Comparison of ENCODE assay signal across 13 cellular contexts in the genomic region with DNA sequence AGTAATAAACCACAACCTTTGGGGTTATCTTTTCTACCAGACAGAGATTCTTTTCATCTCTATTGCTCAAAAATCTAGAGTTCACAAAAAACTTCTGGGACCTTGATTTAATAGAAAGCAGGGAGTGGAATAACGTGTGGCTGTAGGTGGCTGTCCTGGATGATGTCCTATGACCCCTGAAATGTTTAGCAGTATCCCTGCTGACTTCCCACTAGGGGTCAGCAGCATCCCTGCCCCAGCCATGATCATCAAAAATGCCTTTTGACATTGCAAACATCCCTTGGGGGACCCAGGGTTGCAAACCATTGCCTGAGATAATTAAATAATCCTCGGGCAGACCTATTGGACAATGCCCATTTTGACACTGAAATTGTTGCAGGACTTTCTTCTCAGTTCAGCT.
DNase-seq lines count a peak whose midpoint lies in the region; ATAC-seq, FAIRE-seq and TF ChIP-seq lines count a peak whose summit lies in the region.
"Had no signal": no experiment of that assay in that cellular context is flagged by ENCODE, and none has a peak within 500 bp of the region (broad histone marks: within the 10 kb centered on the region; RNA-seq: fewer than 3 reads in every experiment).

No MANE protein-coding gene starts in this region.

- intact Hi-C loops in OCI-LY7 (cut with micrococcal nuclease; ENCODE audit: unreplicated experiment): loop anchor here (1.0 kb wide), 2 partner anchors 38 to 324 kb away; no protein-coding TSS in a partner anchor

- no peak for ATAC-seq in HG02642 (IDR thresholded peaks at IDR 0.05; ENCODE audit: poor library complexity, unreplicated experiment)
- ATAC-seq: gastroesophageal sphincter had no signal

- POLR2A ChIA-PET in OCI-LY7 (lab: Charles Lee): interaction anchor here (0.6 to 2.5 kb wide), 2 partner anchors 13 to 20 kb away, joined by 3 to 9 read pairs; no protein-coding TSS in a partner anchor

- no peak for DNase-seq in GM19239 (ENCODE audit: insufficient read length, low spot score)
- DNase-seq in OCI-LY7 (ENCODE audit: low spot score): peak; percentile 59
- DNase-seq in germinal center (ENCODE audit: low spot score): peak; percentile 50
- DNase-seq in NCI-H2107 treated with DMSO at 0.1 percent for 48 hours (lab: John Stamatoyannopoulos, UW; ENCODE audit: unreplicated experiment): no peak
- no peak for DNase-seq in cerebellar nuclear complex (lab: John Stamatoyannopoulos, UW)
- no peak for DNase-seq in hippocampal formation (lab: John Stamatoyannopoulos, UW)
- DNase-seq: activated CD4-positive, alpha-beta memory T cell treated with anti-CD3 and anti-CD28 coated beads, Interleukin-2, amount 10 ng/mL, durations not matched to agents 7 days and 5 days; midbrain; NCI-H1092; stomach had no signal

- H2AFZ ChIP-seq in OCI-LY7 (ENCODE audit: low read length): no peak overlapping the region

- no peaks in the 10 kb centered on the region for H3K79me2 ChIP-seq in OCI-LY7 (ENCODE audit: insufficient read depth, low read depth, low read length)

- no peak overlapping the region for H3K4me3 ChIP-seq in OCI-LY7 (ENCODE audit: low read depth, low read length, poor library complexity, severe bottlenecking)
- H3K4me3 ChIP-seq: gastroesophageal sphincter, stomach had no signal

- H3K9me2 ChIP-seq in OCI-LY7 (ENCODE audit: insufficient read depth, low read length): no peaks in the 10 kb centered on the region

- no TSS peak for BruUV-seq in OCI-LY7 (replicated peaks; lab: Mats Ljungman, UMichigan)

- peak; percentile 72 for FAIRE-seq in GM19239 (lab: Jason Lieb, UNC)

- no peaks in the 10 kb centered on the region for H3K9me3 ChIP-seq in OCI-LY7 (ENCODE audit: low read length)

- H3K4me2 ChIP-seq in OCI-LY7 (ENCODE audit: low read length): no peak overlapping the region

- no peaks in the 10 kb centered on the region for H3K4me1 ChIP-seq in OCI-LY7 (ENCODE audit: insufficient read depth, low read length, poor library complexity, severe bottlenecking)
- H3K4me1 ChIP-seq: gastroesophageal sphincter, stomach had no signal

- CTCF ChIA-PET in OCI-LY7 (lab: Charles Lee; ENCODE audit: unreplicated experiment): no interaction called here

- H4K20me1 ChIP-seq in OCI-LY7 (ENCODE audit: insufficient read depth, low read length): no peaks in the 10 kb centered on the region

- H3K27ac ChIP-seq in C4-2B (no peak overlapping the region), OCI-LY7 (ENCODE audit: low read depth, low read length, poor library complexity, severe bottlenecking) (no peak overlapping the region)
- H3K27ac ChIP-seq: gastroesophageal sphincter, stomach had no signal

- no peaks in the 10 kb centered on the region for H3K36me3 ChIP-seq in OCI-LY7 (ENCODE audit: insufficient read depth, low read length)
- H3K36me3 ChIP-seq: gastroesophageal sphincter, stomach had no signal

- TF ChIP-seq CTCF in C4-2B (conservative IDR thresholded peaks at IDR 0.05): peak; percentile 57
- peak; percentile 87 for TF ChIP-seq CTCF in OCI-LY7 (conservative IDR thresholded peaks at IDR 0.05; ENCODE audit: low read length)

Comparison
In these comparisons a context has a peak if more than half of its experiments do, and no peak if none do; other contexts are left out.
1. DNase-seq: peak in OCI-LY7 (single experiment) and germinal center (single experiment); none in GM19239 (single experiment), NCI-H2107 treated with DMSO at 0.1 percent for 48 hours (single experiment), cerebellar nuclear complex (0 of 2) and hippocampal formation (0 of 2).